ENCODE assay signal across 8 cellular contexts in genomic region chr1:56644941-56645662, GRCh38. TPM values are rescaled to one million over a fixed set of nuclear protein-coding genes. Genes with fewer than 3 reads are reported as not detected.
DNase-seq lines count a peak whose midpoint lies in the region; ATAC-seq and TF ChIP-seq lines count a peak whose summit lies in the region.

PRKAA2 (plus strand) TSS chr1:56645314; CDS start chr1:56645388, 74 bp downstream.

- H3K9me3 ChIP-seq in CD4-positive, alpha-beta memory T cell (ENCODE audit: control insufficient read depth in 1 of 2, low read length in 2 of 2), result no peaks in the 10 kb centered on the region
- no peaks in the 10 kb centered on the region for H3K9me3 ChIP-seq in PC-9 (ENCODE audit: insufficient read depth, low read depth)
- H3K9me3 ChIP-seq in duodenal mucosa (ENCODE audit: control insufficient read depth in 1 of 2, low read length in 2 of 2), result no peaks in the 10 kb centered on the region
- no peaks in the 10 kb centered on the region for H3K9me3 ChIP-seq in lower lobe of right lung
- H3K9me3 ChIP-seq in suprapubic skin, result no peaks in the 10 kb centered on the region

- peaks cover 0 to 4% (median 1%) of the 10 kb centered on the region in 8 donors for H3K9me3 Mint-ChIP-seq in CD4-positive, alpha-beta memory T cell
- no peaks in the 10 kb centered on the region; the same call in 2 of the 3 replicates for H3K9me3 Mint-ChIP-seq in GM23338

- no peaks in the 10 kb centered on the region for H3K36me3 Mint-ChIP-seq in CD4-positive, alpha-beta memory T cell
- no peaks in the 10 kb centered on the region for H3K36me3 Mint-ChIP-seq in GM23338 (ENCODE audit: low read depth)

- no peaks in the 10 kb centered on the region for H4K20me1 ChIP-seq in GM23338 (replicated peaks; ENCODE audit: insufficient read depth)
- no peaks in the 10 kb centered on the region for H4K20me1 ChIP-seq in PC-9 (ENCODE audit: insufficient read depth)

- H3F3A ChIP-seq in GM23338 (replicated peaks; ENCODE audit: low read depth) (peaks cover 7% of the 10 kb centered on the region; the same call in 1 of the 2 replicates), PC-9 (ENCODE audit: insufficient read depth, low read depth) (peaks cover 4% of the 10 kb centered on the region)

- TF ChIP-seq CTCF in GM23338 (conservative IDR thresholded peaks at IDR 0.05; ENCODE audit: low read depth in 2 of 2), result peak in 1 of 2 experiments; percentile 17; a peak in 1 of 4 replicates
- no peak for TF ChIP-seq CTCF in PC-9 (conservative IDR thresholded peaks at IDR 0.05)
- no peak for TF ChIP-seq CTCF in lower lobe of right lung (IDR thresholded peaks at IDR 0.05)
- no peak for TF ChIP-seq CTCF in suprapubic skin (IDR thresholded peaks at IDR 0.05)

- peak; percentile 88 for ATAC-seq in GM23338
- ATAC-seq in lower lobe of right lung, result peak; percentile 91
- ATAC-seq in HG03342 (IDR thresholded peaks at IDR 0.05; ENCODE audit: unreplicated experiment), result no peak

- H3K79me2 ChIP-seq in GM23338 (replicated peaks; ENCODE audit: insufficient read depth) (peaks cover 26% of the 10 kb centered on the region; the same call in 1 of the 2 replicates), PC-9 (ENCODE audit: low read depth) (peaks cover 43% of the 10 kb centered on the region)

- H3K9ac ChIP-seq in duodenal mucosa (ENCODE audit: low read depth in 1 of 2, low read length in 2 of 2), result peak within 1 kb of the TSS in 1 of 2 donors; percentile 1

- BruUV-seq in PC-9 (replicated peaks; lab: Mats Ljungman, UMichigan), result no TSS peak

- DNase-seq in CD4-positive, alpha-beta memory T cell, result no peak
- DNase-seq in GM23338 (ENCODE audit: low spot score), result peak; percentile 73
- peak in 1 of 2 experiments; percentile 63 for DNase-seq in PC-9
- peak; percentile 55 for DNase-seq in lower lobe of right lung
- DNase-seq in suprapubic skin (ENCODE audit: low spot score in 2 of 2), result no peak
- DNase-seq in stimulated activated naive CD4-positive, alpha-beta T cell (lab: John Stamatoyannopoulos, UW), result no peak

- no peak within 1 kb of the TSS for H3K27ac ChIP-seq in CD4-positive, alpha-beta memory T cell (ENCODE audit: low read depth, low read length)
- no peak within 1 kb of the TSS for H3K27ac ChIP-seq in GM23338 (ENCODE audit: low read depth)
- H3K27ac ChIP-seq in PC-9, result peak within 1 kb of the TSS; percentile 42
- H3K27ac ChIP-seq in duodenal mucosa (ENCODE audit: low read depth, low read length), result peak within 1 kb of the TSS; percentile 20
- no peak within 1 kb of the TSS for H3K27ac ChIP-seq in lower lobe of right lung
- H3K27ac ChIP-seq in suprapubic skin, result peak within 1 kb of the TSS; percentile 64

- H2AFZ ChIP-seq in GM23338, result peak within 1 kb of the TSS; percentile 97
- peak within 1 kb of the TSS; percentile 93 for H2AFZ ChIP-seq in PC-9

- H3K9me2 ChIP-seq in GM23338 (ENCODE audit: insufficient read depth), result no peaks in the 10 kb centered on the region
- no peaks in the 10 kb centered on the region for H3K9me2 ChIP-seq in PC-9 (ENCODE audit: insufficient read depth)

- no peaks in the 10 kb centered on the region for H3K4me1 ChIP-seq in CD4-positive, alpha-beta memory T cell (ENCODE audit: insufficient read depth, low read length)
- H3K4me1 ChIP-seq in GM23338 (ENCODE audit: insufficient read depth) (peaks cover 7% of the 10 kb centered on the region), PC-9 (replicated peaks; ENCODE audit: insufficient read depth) (peaks cover 26% of the 10 kb centered on the region), duodenal mucosa (ENCODE audit: control insufficient read depth in 1 of 2, insufficient read depth in 2 of 2, low read length in 2 of 2) (peaks cover 0 to 4% of the 10 kb centered on the region in 2 donors), lower lobe of right lung (peaks cover 3% of the 10 kb centered on the region), suprapubic skin (peaks cover 18% of the 10 kb centered on the region)

- H3K4me3 Mint-ChIP-seq in CD4-positive, alpha-beta memory T cell, result peak within 1 kb of the TSS in 7 of 8 donors; percentile 49 to 77 (median 61)
- H3K4me3 Mint-ChIP-seq in GM23338, result peak within 1 kb of the TSS; percentile 88

- peak within 1 kb of the TSS in 1 of 7 donors; percentile 8 for H3K27ac Mint-ChIP-seq in CD4-positive, alpha-beta memory T cell
- H3K27ac Mint-ChIP-seq in GM23338, result peak within 1 kb of the TSS; percentile 76; the same call in 1 of the 2 replicates

- peaks cover 15% of the 10 kb centered on the region for H3K27me3 ChIP-seq in CD4-positive, alpha-beta memory T cell (ENCODE audit: insufficient read depth, low read length)
- H3K27me3 ChIP-seq in GM23338 (ENCODE audit: insufficient read depth) (peaks cover 41% of the 10 kb centered on the region), PC-9 (ENCODE audit: insufficient read depth, low read depth) (no peaks in the 10 kb centered on the region), duodenal mucosa (ENCODE audit: control insufficient read depth in 1 of 2, insufficient read depth in 2 of 2, low read length in 2 of 2) (peaks cover 27 to 31% of the 10 kb centered on the region in 2 donors), lower lobe of right lung (ENCODE audit: low read depth) (no peaks in the 10 kb centered on the region), suprapubic skin (peaks cover 13% of the 10 kb centered on the region)

- peaks cover 2 to 14% (median 8%) of the 10 kb centered on the region in 4 donors for H3K4me1 Mint-ChIP-seq in CD4-positive, alpha-beta memory T cell
- H3K4me1 Mint-ChIP-seq in GM23338, result peaks cover 12% of the 10 kb centered on the region

- no peak for TF ChIP-seq EP300 in suprapubic skin (IDR thresholded peaks at IDR 0.05)

- no peak for TF ChIP-seq POLR2A in suprapubic skin (IDR thresholded peaks at IDR 0.05)

- WGBS in suprapubic skin, result 1% methylated on average over 43 of the region's 101 CpGs

- CTCF ChIA-PET in CD4-positive, alpha-beta memory T cell (lab: Charles Lee; ENCODE audit: partially characterized antibody), result no interaction called here
- CTCF ChIA-PET in PC-9 (lab: Charles Lee), result interaction anchor here (0.6 kb wide), 1 partner anchor 64 kb away, joined by 4 read pairs; no protein-coding TSS in a partner anchor

- peaks cover 26 to 34% of the 10 kb centered on the region in 2 donors for H3K27me3 Mint-ChIP-seq in CD4-positive, alpha-beta memory T cell
- peaks cover 17% of the 10 kb centered on the region for H3K27me3 Mint-ChIP-seq in GM23338 (ENCODE audit: insufficient read depth, low read depth, poor library complexity)

- no peak within 1 kb of the TSS for H3K4me3 ChIP-seq in CD4-positive, alpha-beta memory T cell (ENCODE audit: low read length in 2 of 2)
- peak within 1 kb of the TSS; percentile 79 for H3K4me3 ChIP-seq in GM23338
- H3K4me3 ChIP-seq in PC-9, result peak within 1 kb of the TSS; percentile 64
- peak within 1 kb of the TSS; percentile 54 to 62 for H3K4me3 ChIP-seq in duodenal mucosa (ENCODE audit: low read depth in 1 of 2, low read length in 2 of 2)
- peak within 1 kb of the TSS; percentile 59 for H3K4me3 ChIP-seq in lower lobe of right lung
- peak within 1 kb of the TSS; percentile 63 for H3K4me3 ChIP-seq in suprapubic skin

- intact Hi-C loops in CD4-positive, alpha-beta memory T cell (cut with micrococcal nuclease), result no loop called here
- intact Hi-C loops in PC-9 (cut with micrococcal nuclease; ENCODE audit: unreplicated experiment), result loop anchor here (2.0 to 5.0 kb wide), 2 partner anchors 64 to 322 kb away; partner anchors contain the start of gene C8B
- intact Hi-C loops in lower lobe of right lung (cut with DNase I), result no loop called here

- H3K36me3 ChIP-seq in CD4-positive, alpha-beta memory T cell (ENCODE audit: insufficient read depth, low read length), result no peaks in the 10 kb centered on the region
- H3K36me3 ChIP-seq in GM23338 (ENCODE audit: insufficient read depth) (no peaks in the 10 kb centered on the region), PC-9 (ENCODE audit: low read depth) (no peaks in the 10 kb centered on the region), duodenal mucosa (ENCODE audit: control insufficient read depth in 1 of 2, insufficient read depth in 2 of 2, low read length in 2 of 2) (no peaks in the 10 kb centered on the region), lower lobe of right lung (no peaks in the 10 kb centered on the region), suprapubic skin (no peaks in the 10 kb centered on the region)

- POLR2A ChIA-PET in CD4-positive, alpha-beta memory T cell (lab: Charles Lee; ENCODE audit: partially characterized antibody), result no interaction called here
- POLR2A ChIA-PET in PC-9 (lab: Charles Lee; ENCODE audit: unreplicated experiment), result no interaction called here

- H3K4me2 ChIP-seq in GM23338 (peak within 1 kb of the TSS; percentile 98), PC-9 (peak within 1 kb of the TSS; percentile 91)

TF ChIP-seq in GM23338, 12 proteins besides CTCF, POLR2A, EP300 and RAD21:
- peak; percentile 77 for TF ChIP-seq POLR2AphosphoS5 (IDR thresholded peaks at IDR 0.05; ENCODE audit: low read depth)
- TF ChIP-seq STAT1 (IDR thresholded peaks at IDR 0.05; ENCODE audit: unreplicated experiment), result no peak

RNA-seq across cellular contexts. Expression of gene PRKAA2, which starts in this region (rescaled TPM):
- not detected for total RNA-seq in CD4-positive, alpha-beta memory T cell
- polyA plus RNA-seq in CD4-positive, alpha-beta memory T cell, result not detected
- total RNA-seq in GM23338 (2014; rRNA removed; shearing (Covaris generic)), result 8.7 and 8.8 TPM in 2 replicates
- polyA plus RNA-seq in GM23338 (2016; fragmentation: Nextera tagmentation; extraction: Ambion mirVana), result 3.0 and 3.1 TPM in 2 replicates
- total RNA-seq in PC-9 (2021), result 4.4 and 5.0 TPM in 2 replicates
- total RNA-seq in lower lobe of right lung, result 1.9 TPM
- 1 to 10 TPM; 1.1 to 4.3 (median 1.3) TPM for total RNA-seq in suprapubic skin

Comparison
In these comparisons a context has a peak if more than half of its experiments do, and no peak if none do; other contexts are left out.
1. DNase-seq: peak in GM23338 (single experiment) and lower lobe of right lung (single experiment); none in CD4-positive, alpha-beta memory T cell (0 of 5), suprapubic skin (0 of 2) and stimulated activated naive CD4-positive, alpha-beta T cell (0 of 6).
2. H3K27ac ChIP-seq: peak in PC-9 (single experiment), duodenal mucosa (single experiment) and suprapubic skin (single experiment); none in CD4-positive, alpha-beta memory T cell (single experiment), GM23338 (single experiment) and lower lobe of right lung (single experiment).
3. H3K4me3 ChIP-seq: peak in GM23338 (single experiment), PC-9 (single experiment), duodenal mucosa (2 of 2), lower lobe of right lung (single experiment) and suprapubic skin (single experiment); none in CD4-positive, alpha-beta memory T cell (0 of 2).